In the genomic region with DNA sequence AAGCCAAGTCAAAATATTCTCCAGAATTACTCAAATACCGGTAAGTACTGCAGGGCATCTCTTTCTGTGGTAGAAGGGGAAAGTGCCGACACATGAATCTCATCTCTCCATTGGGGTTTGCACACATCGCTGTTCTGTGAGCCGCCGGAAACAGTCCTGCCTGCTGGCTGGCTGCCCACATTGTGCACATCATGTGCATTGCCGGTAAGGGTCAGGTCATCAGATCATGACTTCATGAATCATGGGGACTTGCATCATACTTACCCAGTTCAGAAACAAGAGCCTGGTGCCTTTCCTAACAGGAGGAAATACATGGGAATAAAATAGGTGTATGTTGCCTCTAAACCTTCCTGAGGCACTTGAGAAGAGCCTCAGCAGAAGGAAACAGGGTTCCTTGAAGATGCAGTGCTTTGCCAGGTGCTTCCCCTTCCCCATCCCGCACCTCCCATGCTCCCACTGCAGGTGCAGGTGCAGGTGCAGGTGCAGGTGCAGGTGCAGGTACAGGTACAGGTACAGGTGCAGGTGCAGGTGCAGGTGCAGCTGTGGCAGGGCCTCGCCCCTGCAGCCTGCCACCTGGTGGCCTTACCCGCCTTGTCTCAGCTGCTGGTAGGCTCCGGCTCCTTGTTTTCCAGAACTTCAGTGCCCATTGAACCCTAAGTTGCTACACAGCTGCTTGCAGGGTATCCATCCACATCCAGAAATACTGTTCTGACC, we compare ENCODE assay signal across 11 cellular contexts. TPM values are rescaled to one million over a fixed set of nuclear protein-coding genes. Genes with fewer than 3 reads are reported as not detected.
DNase-seq lines count a peak whose midpoint lies in the region; ATAC-seq and TF ChIP-seq lines count a peak whose summit lies in the region.
"Had no signal": no experiment of that assay in that cellular context is flagged by ENCODE, and none has a peak within 500 bp of the region (broad histone marks: within the 10 kb centered on the region; RNA-seq: fewer than 3 reads in every experiment).

No MANE protein-coding gene starts in this region.

- intact Hi-C loops in stomach (cut with DNase I; ENCODE audit: low total_unique reads) (no loop called here), vagina (cut with DNase I) (no loop called here)

- no peaks in the 10 kb centered on the region for H3K27me3 ChIP-seq in stomach
- no peaks in the 10 kb centered on the region for H3K27me3 ChIP-seq in vagina

- TF ChIP-seq EP300 in stomach (IDR thresholded peaks at IDR 0.05), result no peak

- no peaks in the 10 kb centered on the region for H3K9me3 ChIP-seq in stomach
- no peaks in the 10 kb centered on the region for H3K9me3 ChIP-seq in vagina
- H3K9me3 ChIP-seq: thoracic aorta had no signal

- WGBS in stomach, 5 donors, result 62 to 84% (median 73%) methylated on average over 9 to 10 of the region's 10 CpGs

- H3K27me3 Mint-ChIP-seq in activated CD8-positive, alpha-beta memory T cell treated with anti-CD3 and anti-CD28 coated beads, Interleukin-2, amount 10 ng/mL, durations not matched to agents 7 days and 5 days, result no peaks in the 10 kb centered on the region
- H3K27me3 Mint-ChIP-seq: CD4-positive, CD25-positive, alpha-beta regulatory T cell had no signal

- H3K4me3 Mint-ChIP-seq in activated CD8-positive, alpha-beta memory T cell treated with anti-CD3 and anti-CD28 coated beads, Interleukin-2, amount 10 ng/mL, durations not matched to agents 7 days and 5 days, result no peak overlapping the region
- H3K4me3 Mint-ChIP-seq: CD4-positive, CD25-positive, alpha-beta regulatory T cell had no signal

- DNase-seq in activated CD8-positive, alpha-beta memory T cell treated with anti-CD3 and anti-CD28 coated beads, Interleukin-2, amount 10 ng/mL, durations not matched to agents 7 days and 5 days, result peak; percentile 40
- no peak for DNase-seq in activated CD8-positive, alpha-beta memory T cell treated with anti-CD3 and anti-CD28 coated beads for 24 hours
- DNase-seq in NCI-H774 (lab: John Stamatoyannopoulos, UW), result peak; percentile 42
- peak; percentile 53 for DNase-seq in fibroblast of the conjunctiva (ENCODE audit: low read depth)
- DNase-seq in stomach, result peak; percentile 52
- no peak for DNase-seq in DMS 273 (lab: John Stamatoyannopoulos, UW; ENCODE audit: unreplicated experiment)
- DNase-seq in vagina (ENCODE audit: extremely low spot score in 2 of 2), result no peak
- no peak for DNase-seq in GM03348 (ENCODE audit: low spot score)
- DNase-seq: activated gamma-delta T cell treated with Interleukin-2 at 50 U/mL for 16 hours; CD4-positive, CD25-positive, alpha-beta regulatory T cell had no signal

- H3K27ac ChIP-seq in stomach (peak overlapping the region in 1 of 5 donors; percentile 11), vagina (no peak overlapping the region)
- H3K27ac ChIP-seq: thoracic aorta had no signal

- H3K36me3 ChIP-seq in stomach (peaks cover 0 to 6% (median 0%) of the 10 kb centered on the region in 4 donors), vagina (no peaks in the 10 kb centered on the region)
- H3K36me3 ChIP-seq: thoracic aorta had no signal

- peaks cover 3% of the 10 kb centered on the region for H3K4me1 Mint-ChIP-seq in activated CD8-positive, alpha-beta memory T cell treated with anti-CD3 and anti-CD28 coated beads, Interleukin-2, amount 10 ng/mL, durations not matched to agents 7 days and 5 days

- no peak for ATAC-seq in activated CD8-positive, alpha-beta memory T cell treated with anti-CD3 and anti-CD28 coated beads, Interleukin-2, amount 10 ng/mL, durations not matched to agents 7 days and 5 days

- H3K36me3 Mint-ChIP-seq in activated CD8-positive, alpha-beta memory T cell treated with anti-CD3 and anti-CD28 coated beads, Interleukin-2, amount 10 ng/mL, durations not matched to agents 7 days and 5 days, result peaks cover 4% of the 10 kb centered on the region

- TF ChIP-seq CTCF in stomach (IDR thresholded peaks at IDR 0.05) (peak in 1 of 7 experiments; percentile 21), vagina (IDR thresholded peaks at IDR 0.05) (no peak)

- no peak for TF ChIP-seq POLR2A in stomach (IDR thresholded peaks at IDR 0.05)
- TF ChIP-seq POLR2A in vagina (IDR thresholded peaks at IDR 0.05), result no peak

- CTCF ChIA-PET in activated CD8-positive, alpha-beta memory T cell treated with anti-CD3 and anti-CD28 coated beads, Interleukin-2, amount 10 ng/mL, durations not matched to agents 7 days and 5 days (lab: Charles Lee), result interaction anchor here (0.7 kb wide), 1 partner anchor 12 kb away, joined by 3 read pairs; no protein-coding TSS in a partner anchor

- H3K27ac Mint-ChIP-seq in activated CD8-positive, alpha-beta memory T cell treated with anti-CD3 and anti-CD28 coated beads, Interleukin-2, amount 10 ng/mL, durations not matched to agents 7 days and 5 days, result no peak overlapping the region

- H3K4me1 ChIP-seq in stomach (peaks cover 0 to 18% (median 4%) of the 10 kb centered on the region in 4 donors), vagina (peaks cover 4% of the 10 kb centered on the region)

- H3K4me3 ChIP-seq in stomach (no peak overlapping the region), vagina (no peak overlapping the region)
- H3K4me3 ChIP-seq: thoracic aorta had no signal

- no peaks in the 10 kb centered on the region for H3K9me3 Mint-ChIP-seq in activated CD8-positive, alpha-beta memory T cell treated with anti-CD3 and anti-CD28 coated beads, Interleukin-2, amount 10 ng/mL, durations not matched to agents 7 days and 5 days (ENCODE audit: low read depth)

RNA-seq across cellular contexts. Expression of gene GPR137B, which starts 26.5 kb away (rescaled TPM):
- 1 to 10 TPM; 6.3 to 9.7 TPM for total RNA-seq in activated CD8-positive, alpha-beta memory T cell treated with anti-CD3 and anti-CD28 coated beads, Interleukin-2, amount 10 ng/mL, durations not matched to agents 7 days and 5 days
- total RNA-seq in stomach, result 10 to 100 TPM; 11.6 to 64.8 (median 15.8) TPM
- polyA plus RNA-seq in stomach, result 1 to 10 TPM; 2.9 to 7.5 (median 7.3) TPM
- total RNA-seq in vagina, result 38.8 TPM

Comparison
In these comparisons a context has a peak if more than half of its experiments do, and no peak if none do; other contexts are left out.
1. DNase-seq: peak in activated CD8-positive, alpha-beta memory T cell treated with anti-CD3 and anti-CD28 coated beads, Interleukin-2, amount 10 ng/mL, durations not matched to agents 7 days and 5 days (single experiment), NCI-H774 (single experiment), fibroblast of the conjunctiva (single experiment) and stomach (single experiment); none in activated CD8-positive, alpha-beta memory T cell treated with anti-CD3 and anti-CD28 coated beads for 24 hours (single experiment), DMS 273 (single experiment), vagina (0 of 2) and GM03348 (single experiment).